Comparison of ENCODE assay signal across 12 cellular contexts in genomic region chr11:34599406-34599901, GRCh38. TPM values are rescaled to one million over a fixed set of nuclear protein-coding genes. Genes with fewer than 3 reads are reported as not detected.
DNase-seq lines count a peak whose midpoint lies in the region; ATAC-seq and TF ChIP-seq lines count a peak whose summit lies in the region.
"Had no signal": no experiment of that assay in that cellular context is flagged by ENCODE, and none has a peak within 500 bp of the region (broad histone marks: within the 10 kb centered on the region; RNA-seq: fewer than 3 reads in every experiment).

No MANE protein-coding gene starts in this region.

- TF ChIP-seq CTCF in lower lobe of right lung (IDR thresholded peaks at IDR 0.05) (no peak), GM10266 (IDR thresholded peaks at IDR 0.05; ENCODE audit: control insufficient read depth, insufficient read depth, low read depth, missing control alignments) (no peak)

- peaks cover 8% of the 10 kb centered on the region for H3K9me3 ChIP-seq in adipocyte (ENCODE audit: control insufficient read depth, low read length)
- no peaks in the 10 kb centered on the region for H3K9me3 ChIP-seq in lower lobe of right lung
- H3K9me3 ChIP-seq in effector memory CD4-positive, alpha-beta T cell (ENCODE audit: control insufficient read depth, low read length) = no peaks in the 10 kb centered on the region
- H3K9me3 ChIP-seq: psoas muscle, thoracic aorta had no signal

- H3K4me3 ChIP-seq in adipocyte (ENCODE audit: low read length) = no peak overlapping the region
- H3K4me3 ChIP-seq in lower lobe of right lung = no peak overlapping the region
- no peak overlapping the region for H3K4me3 ChIP-seq in effector memory CD4-positive, alpha-beta T cell (ENCODE audit: insufficient read depth, low read depth, low read length, poor library complexity, severe bottlenecking)
- H3K4me3 ChIP-seq: psoas muscle, thoracic aorta had no signal

- ATAC-seq in lower lobe of right lung (no peak), GM21576 (IDR thresholded peaks at IDR 0.05; ENCODE audit: unreplicated experiment) (no peak)

- DNase-seq in AG08395 (ENCODE audit: low spot score) (peak; percentile 91), HT1080 (ENCODE audit: low read depth) (peak; percentile 98), adipocyte (ENCODE audit: low read depth) (peak; percentile 49), lower lobe of right lung (no peak), GM10266 (ENCODE audit: extremely low spot score) (no peak)
- DNase-seq in stimulated activated CD4-positive, alpha-beta T cell treated with anti-CD3 and anti-CD28 coated beads, Interleukin-1b, Interleukin-23, amount 100 ng/mL, for 48 hours = no peak
- no peak for DNase-seq in effector memory CD4-positive, alpha-beta T cell
- DNase-seq: activated B cell treated with CpG ODN at 0.5 μM for 24 hours, psoas muscle had no signal

- H3K27me3 ChIP-seq in adipocyte (replicated peaks; ENCODE audit: control insufficient read depth, insufficient read depth, low read length) (peaks cover 5% of the 10 kb centered on the region), lower lobe of right lung (ENCODE audit: low read depth) (no peaks in the 10 kb centered on the region)
- no peaks in the 10 kb centered on the region for H3K27me3 ChIP-seq in effector memory CD4-positive, alpha-beta T cell (replicated peaks; ENCODE audit: control insufficient read depth, insufficient read depth, low read length, poor library complexity, severe bottlenecking)

- H3K4me1 ChIP-seq in adipocyte (ENCODE audit: control insufficient read depth, insufficient read depth, low read length) = peaks cover 20% of the 10 kb centered on the region
- H3K4me1 ChIP-seq in lower lobe of right lung = peaks cover 26% of the 10 kb centered on the region
- H3K4me1 ChIP-seq in effector memory CD4-positive, alpha-beta T cell (ENCODE audit: control insufficient read depth, insufficient read depth, low read length, poor library complexity, severe bottlenecking) = no peaks in the 10 kb centered on the region
- H3K4me1 ChIP-seq: psoas muscle had no signal

- H3K36me3 ChIP-seq in adipocyte (ENCODE audit: control insufficient read depth, insufficient read depth, low read length, severe bottlenecking) = no peaks in the 10 kb centered on the region
- no peaks in the 10 kb centered on the region for H3K36me3 ChIP-seq in lower lobe of right lung
- no peaks in the 10 kb centered on the region for H3K36me3 ChIP-seq in effector memory CD4-positive, alpha-beta T cell (ENCODE audit: control insufficient read depth, insufficient read depth, low read length)
- H3K36me3 ChIP-seq: thoracic aorta had no signal

- H3K27ac ChIP-seq in lower lobe of right lung = peak overlapping the region; percentile 2
- H3K27ac ChIP-seq in effector memory CD4-positive, alpha-beta T cell (ENCODE audit: insufficient read depth, low read length, poor library complexity, severe bottlenecking) = no peak overlapping the region
- H3K27ac ChIP-seq: psoas muscle, thoracic aorta had no signal

- H3K9ac ChIP-seq in adipocyte (ENCODE audit: low read length) = no peak overlapping the region

- intact Hi-C loops in lower lobe of right lung (cut with DNase I) = no loop called here

RNA-seq across cellular contexts. Expression of gene EHF, which starts 21.4 kb away (rescaled TPM):
- total RNA-seq in HT1080 (2014; rRNA removed; shearing (Covaris generic)) = 0.27 TPM in 1 of 2 replicates, not detected in the other
- 0.05 TPM in 1 of 2 replicates, not detected in the other for polyA plus RNA-seq in HT1080 (2015; cell fraction: cytosol; rRNA removed)
- polyA plus RNA-seq in HT1080 (2015; cell fraction: nucleus; rRNA removed) = not detected in 2 replicates
- 60.5 TPM for total RNA-seq in lower lobe of right lung
- total RNA-seq: H1 had no signal
- polyA plus RNA-seq: H1 had no signal

Comparison
In these comparisons a context has a peak if more than half of its experiments do, and no peak if none do; other contexts are left out.
1. DNase-seq: peak in AG08395 (single experiment), HT1080 (single experiment) and adipocyte (single experiment); none in lower lobe of right lung (single experiment), stimulated activated CD4-positive, alpha-beta T cell treated with anti-CD3 and anti-CD28 coated beads, Interleukin-1b, Interleukin-23, amount 100 ng/mL, for 48 hours (single experiment), effector memory CD4-positive, alpha-beta T cell (0 of 3) and GM10266 (single experiment).
2. RNA of gene EHF, which starts 21.4 kb away (total RNA-seq): 60.5 TPM in lower lobe of right lung (single experiment); 0.27 TPM in HT1080; every median in the first group is over 10 times any median in the second.